Comparison of ENCODE assay signal across 16 cellular contexts in the genomic region with DNA sequence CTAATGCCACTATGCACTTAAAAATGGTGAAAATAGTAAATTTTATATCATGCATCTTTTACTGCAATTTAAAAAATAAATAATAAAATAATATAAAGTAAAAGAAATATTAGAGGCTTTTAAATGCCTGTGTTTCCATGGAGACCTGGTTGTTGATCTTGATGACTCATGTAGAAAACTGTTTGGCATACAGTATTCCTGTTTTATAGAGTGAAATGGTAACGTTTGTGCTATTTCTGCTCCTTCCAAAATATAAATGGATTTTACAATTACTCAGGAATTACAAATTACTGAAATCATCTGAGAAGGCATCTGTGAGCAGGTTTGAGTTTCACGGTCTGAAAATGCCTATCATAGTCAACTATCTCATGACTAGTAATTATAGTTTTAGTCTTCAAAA.
DNase-seq lines count a peak whose midpoint lies in the region; ATAC-seq lines count a peak whose summit lies in the region.
"Had no signal": no experiment of that assay in that cellular context is flagged by ENCODE, and none has a peak within 500 bp of the region (broad histone marks: within the 10 kb centered on the region; RNA-seq: fewer than 3 reads in every experiment).

No MANE protein-coding gene starts in this region.

- ATAC-seq in HG02981 (IDR thresholded peaks at IDR 0.05; ENCODE audit: unreplicated experiment) = no peak
- ATAC-seq: activated T-helper 17 cell treated with anti-CD3 and anti-CD28 coated beads, Interleukin-2, amount 50 U/mL, for 72 hours; psoas muscle had no signal

- DNase-seq in AG08395 (ENCODE audit: low spot score) (peak; percentile 58), LHCN-M2 (ENCODE audit: low read depth) (peak; percentile 73), dedifferentiated amniotic fluid mesenchymal stem cell (ENCODE audit: extremely low spot score) (peak; percentile 74), kidney tubule cell (ENCODE audit: low spot score) (peak; percentile 42), NCI-H1436 (lab: John Stamatoyannopoulos, UW) (no peak), COLO668 (lab: John Stamatoyannopoulos, UW; ENCODE audit: unreplicated experiment) (no peak)
- no peak for DNase-seq in stimulated activated naive CD4-positive, alpha-beta T cell treated with Interleukin-2 at 50 U/mL for 16 hours (lab: John Stamatoyannopoulos, UW)
- DNase-seq: activated CD4-positive, alpha-beta T cell treated with anti-CD3 and anti-CD28 coated beads, Interleukin-2, amount 50 U/mL, for 1 hour; NCI-H1105; NCI-H69; psoas muscle; RPMI8226; stimulated activated CD4-positive, alpha-beta T cell treated with anti-CD3 and anti-CD28 coated beads, Interleukin-2, amount 100 ng/mL, for 24 hours; T-helper 9 cell had no signal

Comparison
In these comparisons a context has a peak if more than half of its experiments do, and no peak if none do; other contexts are left out.
1. DNase-seq: peak in AG08395 (single experiment), LHCN-M2 (single experiment), dedifferentiated amniotic fluid mesenchymal stem cell (single experiment) and kidney tubule cell (single experiment); none in NCI-H1436 (single experiment), stimulated activated naive CD4-positive, alpha-beta T cell treated with Interleukin-2 at 50 U/mL for 16 hours (single experiment) and COLO668 (single experiment).